Comparison of ENCODE assay signal across 10 cellular contexts in the genomic region with DNA sequence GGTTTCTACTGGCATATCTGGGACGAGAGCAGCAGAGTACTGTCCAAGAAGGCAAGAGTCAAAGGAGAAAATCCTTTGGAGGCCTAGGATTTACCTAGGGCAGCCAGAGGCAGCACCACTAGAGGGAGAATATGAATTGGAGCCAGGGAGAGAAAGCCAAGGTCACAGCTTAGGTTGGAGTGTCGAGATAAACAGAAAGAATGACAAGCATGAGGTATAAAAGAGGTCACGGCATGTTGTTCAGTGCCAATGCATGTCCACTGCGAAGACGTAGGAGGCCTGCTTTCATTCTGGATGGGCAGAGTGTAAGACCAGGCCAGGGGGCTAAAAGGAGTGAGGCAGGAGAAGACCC. TPM values are rescaled to one million over a fixed set of nuclear protein-coding genes. Genes with fewer than 3 reads are reported as not detected.
DNase-seq lines count a peak whose midpoint lies in the region; ATAC-seq, FAIRE-seq and TF ChIP-seq lines count a peak whose summit lies in the region.
"Had no signal": no experiment of that assay in that cellular context is flagged by ENCODE, and none has a peak within 500 bp of the region (broad histone marks: within the 10 kb centered on the region; RNA-seq: fewer than 3 reads in every experiment).

No MANE protein-coding gene starts in this region.

- FAIRE-seq in small intestine (lab: Jason Lieb, UNC), result no peak

- H3K9me3 Mint-ChIP-seq in activated CD4-positive, alpha-beta T cell treated with anti-CD3 and anti-CD28 coated beads, Interleukin-2, amount 10 ng/mL, durations not matched to agents 24 days and 14 days, result peaks cover 11% of the 10 kb centered on the region
- peaks cover 0 to 7% (median 0%) of the 10 kb centered on the region in 5 experiments for H3K9me3 Mint-ChIP-seq in brain

- peaks cover 21% of the 10 kb centered on the region for H3K4me1 ChIP-seq in hepatocyte (ENCODE audit: insufficient read depth)
- H3K4me1 ChIP-seq in small intestine (ENCODE audit: control insufficient read depth in 2 of 2, insufficient read depth in 1 of 2, low read depth in 1 of 2, low read length in 1 of 2), result peaks cover 0 to 11% of the 10 kb centered on the region in 2 donors

- 73% methylated on average over 5 of the region's 5 CpGs for WGBS in hepatocyte (ENCODE audit: low lambda C conversion rate, missing lambda C conversion rate)
- WGBS in small intestine, 3 donors, result 74 to 82% (median 74%) methylated on average over 5 of the region's 5 CpGs

- peaks cover 79% of the 10 kb centered on the region for H3K4me1 Mint-ChIP-seq in activated CD4-positive, alpha-beta T cell treated with anti-CD3 and anti-CD28 coated beads, Interleukin-2, amount 10 ng/mL, durations not matched to agents 24 days and 14 days
- H3K4me1 Mint-ChIP-seq in brain, result peaks cover 33% of the 10 kb centered on the region

- H3K9me2 ChIP-seq in hepatocyte (replicated peaks; ENCODE audit: insufficient read depth), result no peaks in the 10 kb centered on the region

- no peaks in the 10 kb centered on the region for H4K20me1 ChIP-seq in hepatocyte (ENCODE audit: insufficient read depth, poor library complexity, severe bottlenecking)

- no peaks in the 10 kb centered on the region for H3K27me3 ChIP-seq in hepatocyte
- H3K27me3 ChIP-seq in small intestine (ENCODE audit: control insufficient read depth in 2 of 2, insufficient read depth in 2 of 2, low read length in 2 of 2), result no peaks in the 10 kb centered on the region
- H3K27me3 ChIP-seq: tibial nerve had no signal

- H2AFZ ChIP-seq in hepatocyte, result no peak overlapping the region

- no peak overlapping the region for H3K4me2 ChIP-seq in hepatocyte

- no peak for ATAC-seq in sciatic nerve

- TF ChIP-seq CTCF in brain (conservative IDR thresholded peaks at IDR 0.05) (no peak), hepatocyte (IDR thresholded peaks at IDR 0.05; ENCODE audit: poor library complexity) (peak; percentile 21)

- intact Hi-C loops in activated CD4-positive, alpha-beta T cell treated with anti-CD3 and anti-CD28 coated beads, Interleukin-2, amount 10 ng/mL, durations not matched to agents 24 days and 14 days (cut with micrococcal nuclease), result loop anchor here (2.0 to 10.0 kb wide), 4 partner anchors 485 to 1073 kb away; no protein-coding TSS in a partner anchor
- intact Hi-C loops in sciatic nerve (cut with DNase I), result no loop called here

- no peak for DNase-seq in activated CD4-positive, alpha-beta T cell treated with anti-CD3 and anti-CD28 coated beads, Interleukin-2, amount 10 ng/mL, durations not matched to agents 24 days and 14 days
- no peak for DNase-seq in activated CD4-positive, alpha-beta T cell treated with anti-CD3 and anti-CD28 coated beads for 1 hour
- DNase-seq in hepatocyte (ENCODE audit: low spot score) (no peak), small intestine (no peak), sciatic nerve (ENCODE audit: low spot score) (no peak), NCI-H2171 treated with DMSO at 0.1 percent for 48 hours (lab: John Stamatoyannopoulos, UW) (no peak), H4 (ENCODE audit: low spot score) (no peak)
- DNase-seq: NCI-H2081 treated with DMSO at 0.1 percent for 48 hours had no signal

- H3K9me3 ChIP-seq in hepatocyte (ENCODE audit: low read depth), result no peaks in the 10 kb centered on the region
- no peaks in the 10 kb centered on the region for H3K9me3 ChIP-seq in small intestine (ENCODE audit: control insufficient read depth, low read depth)
- H3K9me3 ChIP-seq: tibial nerve had no signal

- no peaks in the 10 kb centered on the region for H3K27me3 Mint-ChIP-seq in activated CD4-positive, alpha-beta T cell treated with anti-CD3 and anti-CD28 coated beads, Interleukin-2, amount 10 ng/mL, durations not matched to agents 24 days and 14 days
- H3K27me3 Mint-ChIP-seq in brain, result no peaks in the 10 kb centered on the region

- H3K27ac ChIP-seq in hepatocyte (no peak overlapping the region), small intestine (ENCODE audit: low read depth in 1 of 2, low read length in 1 of 2) (peak overlapping the region; percentile 71 to 72)

- H3K27ac Mint-ChIP-seq in activated CD4-positive, alpha-beta T cell treated with anti-CD3 and anti-CD28 coated beads, Interleukin-2, amount 10 ng/mL, durations not matched to agents 24 days and 14 days, result peak overlapping the region; percentile 35
- peak overlapping the region in 4 of 5 experiments; percentile 18 to 22 (median 20) for H3K27ac Mint-ChIP-seq in brain

- no peaks in the 10 kb centered on the region for H3K36me3 ChIP-seq in hepatocyte (replicated peaks; ENCODE audit: insufficient read depth, low read depth)
- H3K36me3 ChIP-seq in small intestine (ENCODE audit: control insufficient read depth in 2 of 2, insufficient read depth in 2 of 2, low read length in 2 of 2), result no peaks in the 10 kb centered on the region
- H3K36me3 ChIP-seq: tibial nerve had no signal

- no peaks in the 10 kb centered on the region for H3K79me2 ChIP-seq in hepatocyte

- no peak overlapping the region for H3K4me3 ChIP-seq in hepatocyte
- no peak overlapping the region for H3K4me3 ChIP-seq in small intestine (ENCODE audit: low read depth in 1 of 2, low read length in 2 of 2)
- H3K4me3 ChIP-seq: tibial nerve had no signal

- H3K4me3 Mint-ChIP-seq in activated CD4-positive, alpha-beta T cell treated with anti-CD3 and anti-CD28 coated beads, Interleukin-2, amount 10 ng/mL, durations not matched to agents 24 days and 14 days, result no peak overlapping the region
- H3K4me3 Mint-ChIP-seq in brain, result no peak overlapping the region

- H3K36me3 Mint-ChIP-seq in activated CD4-positive, alpha-beta T cell treated with anti-CD3 and anti-CD28 coated beads, Interleukin-2, amount 10 ng/mL, durations not matched to agents 24 days and 14 days (ENCODE audit: low read depth), result peaks cover 25% of the 10 kb centered on the region
- H3K36me3 Mint-ChIP-seq in brain, result no peaks in the 10 kb centered on the region

RNA-seq across cellular contexts. Expression of gene THBS1, which starts 47.2 kb away (rescaled TPM):
- 1.9 and 2.8 TPM in 2 replicates for total RNA-seq in activated CD4-positive, alpha-beta T cell treated with anti-CD3 and anti-CD28 coated beads, Interleukin-2, amount 10 ng/mL, durations not matched to agents 24 days and 14 days
- 0.92 TPM for polyA plus RNA-seq in brain (ENCODE audit: insufficient read depth, low read depth, low replicate concordance)
- total RNA-seq in hepatocyte, result 191 and 220 TPM in 2 replicates
- polyA plus RNA-seq in hepatocyte, result 82.9 and 105 TPM in 2 replicates
- 10 to 100 TPM in 1 of 3 donors, 1 to 10 TPM in 2; 2.0 to 69.8 (median 3.5) TPM for polyA plus RNA-seq in small intestine
- 1,018 TPM for total RNA-seq in sciatic nerve
- 277 and 278 TPM in 2 replicates for total RNA-seq in H4 (2014; rRNA removed; shearing (Covaris generic))

Comparison
In these comparisons a context has a peak if more than half of its experiments do, and no peak if none do; other contexts are left out.
1. RNA of gene THBS1, which starts 47.2 kb away (total RNA-seq): 1,018 TPM in sciatic nerve (single experiment), 277 to 278 TPM in H4 and 191 to 220 TPM in hepatocyte; 1.9 to 2.8 TPM in activated CD4-positive, alpha-beta T cell treated with anti-CD3 and anti-CD28 coated beads, Interleukin-2, amount 10 ng/mL, durations not matched to agents 24 days and 14 days; every median in the first group is over 10 times any median in the second.